ENCODE assay signal across 19 cellular contexts in genomic region chr9:120438111-120438510, GRCh38.
DNase-seq lines count a peak whose midpoint lies in the region; ATAC-seq, FAIRE-seq and TF ChIP-seq lines count a peak whose summit lies in the region.
"Had no signal": no experiment of that assay in that cellular context is flagged by ENCODE, and none has a peak within 500 bp of the region (broad histone marks: within the 10 kb centered on the region; RNA-seq: fewer than 3 reads in every experiment).

No MANE protein-coding gene starts in this region.

- H3K36me3 ChIP-seq in ACC112 (ENCODE audit: insufficient read depth, low read length) (0 out of 2 replicates have a peak, but pooled peaks cover 9% of the 10 kb centered on the region), left lung (peaks cover 0 to 32% of the 10 kb centered on the region in 2 donors), sigmoid colon (peaks cover 0 to 55% (median 7%) of the 10 kb centered on the region in 4 donors)
- H3K36me3 ChIP-seq: prostate gland had no signal

- no peak overlapping the region for H2AFZ ChIP-seq in ACC112 (ENCODE audit: low read length, unreplicated experiment)

- H3K79me2 ChIP-seq in ACC112 (ENCODE audit: control insufficient read depth, insufficient read depth, low read length, unreplicated experiment), result peaks cover 2% of the 10 kb centered on the region

- DNase-seq in H4 (ENCODE audit: low spot score) (peak; percentile 34), astrocyte of the hippocampus (ENCODE audit: low read depth, low spot score) (peak; percentile 15), left lung (no peak), sigmoid colon (no peak), urothelium cell line (ENCODE audit: low spot score) (no peak), NCI-H524 treated with DMSO at 0.1 percent for 48 hours (lab: John Stamatoyannopoulos, UW) (no peak)
- DNase-seq: activated CD8-positive, alpha-beta memory T cell treated with anti-CD3 and anti-CD28 coated beads, Interleukin-2, amount 50 U/mL, for 4 hours; GOT3; NCI-H146; NCI-H748 treated with DMSO at 0.1 percent for 48 hours; SHP77 had no signal

- H3K27ac ChIP-seq in ACC112 (ENCODE audit: low read depth, low read length) (peak overlapping the region; percentile 38), left lung (peak overlapping the region in 1 of 2 donors; percentile 83), sigmoid colon (no peak overlapping the region)
- H3K27ac ChIP-seq: BLaER1 treated with 17β-estradiol and CSF1 and Interleukin-3, amounts not matched to agents 10 nM and 100 nM; prostate gland had no signal

- TF ChIP-seq CTCF in left lung (IDR thresholded peaks at IDR 0.05), result no peak
- TF ChIP-seq CTCF in sigmoid colon (IDR thresholded peaks at IDR 0.05), result no peak

- H3K27me3 ChIP-seq in ACC112 (ENCODE audit: insufficient read depth, low read length), result no peaks in the 10 kb centered on the region
- H3K27me3 ChIP-seq in left lung, result no peaks in the 10 kb centered on the region
- no peaks in the 10 kb centered on the region for H3K27me3 ChIP-seq in sigmoid colon
- H3K27me3 ChIP-seq: BLaER1 treated with 17β-estradiol and CSF1 and Interleukin-3, amounts not matched to agents 10 nM and 100 nM had no signal

- no peak overlapping the region; the same call in 1 of the 2 replicates for H3K4me3 ChIP-seq in ACC112 (ENCODE audit: low read depth, low read length)
- H3K4me3 ChIP-seq in left lung, result no peak overlapping the region
- no peak overlapping the region for H3K4me3 ChIP-seq in sigmoid colon
- H3K4me3 ChIP-seq: BLaER1 treated with 17β-estradiol and CSF1 and Interleukin-3, amounts not matched to agents 10 nM and 100 nM; prostate gland had no signal

- TF ChIP-seq POLR2A in sigmoid colon (IDR thresholded peaks at IDR 0.05), result no peak

- H3K4me1 ChIP-seq in ACC112 (ENCODE audit: control insufficient read depth, insufficient read depth, low read length, unreplicated experiment) (peaks cover 80% of the 10 kb centered on the region), left lung (peaks cover 10 to 71% of the 10 kb centered on the region in 2 donors), sigmoid colon (peaks cover 0 to 33% (median 12%) of the 10 kb centered on the region in 4 donors)
- H3K4me1 ChIP-seq: prostate gland had no signal

- no peak for TF ChIP-seq EP300 in sigmoid colon (IDR thresholded peaks at IDR 0.05)

- intact Hi-C loops in left lung (cut with DNase I) (no loop called here), sigmoid colon (cut with DNase I) (no loop called here)

- FAIRE-seq in urothelium cell line (lab: Jason Lieb, UNC), result no peak
- FAIRE-seq: endometrium, G401.6, TTC549 had no signal

- WGBS in sigmoid colon, 2 donors, result 79 to 86% methylated on average over 2 of the region's 2 CpGs

- no peaks in the 10 kb centered on the region for H3K9me3 ChIP-seq in left lung
- no peaks in the 10 kb centered on the region for H3K9me3 ChIP-seq in sigmoid colon
- H3K9me3 ChIP-seq: BLaER1 treated with 17β-estradiol and CSF1 and Interleukin-3, amounts not matched to agents 10 nM and 100 nM; prostate gland had no signal

- ATAC-seq in left lung (peak; percentile 20), HG02884 (IDR thresholded peaks at IDR 0.05; ENCODE audit: unreplicated experiment) (no peak)
- ATAC-seq: stimulated activated memory B cell treated with anti-CD40 and anti-IgM and Interleukin-4, amounts not matched to agents 10 μg/mL and 1 μg/mL and 100 μg/mL, for 72 hours had no signal

Comparison
In these comparisons a context has a peak if more than half of its experiments do, and no peak if none do; other contexts are left out.
1. DNase-seq: peak in H4 (single experiment) and astrocyte of the hippocampus (single experiment); none in left lung (0 of 2), sigmoid colon (single experiment), urothelium cell line (single experiment) and NCI-H524 treated with DMSO at 0.1 percent for 48 hours (single experiment).